In genomic region chr15:75801859-75802593, GRCh38 we compare ENCODE assay signal across 8 cellular contexts. TPM values are rescaled to one million over a fixed set of nuclear protein-coding genes. Genes with fewer than 3 reads are reported as not detected.
DNase-seq lines count a peak whose midpoint lies in the region; ATAC-seq and TF ChIP-seq lines count a peak whose summit lies in the region.

No MANE protein-coding gene starts in this region.

- no peaks in the 10 kb centered on the region for H3K9me2 ChIP-seq in MM.1S (replicated peaks; ENCODE audit: insufficient read depth, low read length)

- intact Hi-C loops in CD8-positive, alpha-beta T cell (cut with DNase I, micrococcal nuclease) = loop anchor here (1.0 to 5.0 kb wide), 5 partner anchors 74 to 435 kb away; partner anchors contain the start of gene MAN2C1 (in 1 of the 2)
- intact Hi-C loops in ovary (cut with DNase I) (loop anchor here in 3 of 4 donors (5.0 to 10.0 kb wide), 3 partner anchors 67 to 117 kb away; no protein-coding TSS in a partner anchor), testis (cut with DNase I; ENCODE audit: low total_unique reads) (loop anchor here (5.0 kb wide), 1 partner anchor 115 kb away; no protein-coding TSS in a partner anchor)

- H3K27me3 Mint-ChIP-seq in CD8-positive, alpha-beta T cell (ENCODE audit: low read depth) = peaks cover 31% of the 10 kb centered on the region

- peak overlapping the region; percentile 61 for H2AFZ ChIP-seq in MM.1S (ENCODE audit: low read length)

- peak overlapping the region; percentile 58 for H3K4me3 Mint-ChIP-seq in CD8-positive, alpha-beta T cell

- CTCF ChIA-PET in CD8-positive, alpha-beta T cell (lab: Charles Lee) = interaction anchor here (0.5 to 7.5 kb wide), 29 partner anchors 9 to 1681 kb away, joined by 3 to 85 read pairs (median 5); a partner anchor contains a TSS

- H3K9me3 Mint-ChIP-seq in CD8-positive, alpha-beta T cell = no peaks in the 10 kb centered on the region

- H3K36me3 Mint-ChIP-seq in CD8-positive, alpha-beta T cell = no peaks in the 10 kb centered on the region

- POLR2A ChIA-PET in CD8-positive, alpha-beta T cell (lab: Charles Lee) = interaction anchor here (0.6 to 1.2 kb wide), 2 partner anchors 63 to 74 kb away, joined by 3 to 4 read pairs; no protein-coding TSS in a partner anchor

- H3K4me1 Mint-ChIP-seq in CD8-positive, alpha-beta T cell (ENCODE audit: low read depth) = peaks cover 3% of the 10 kb centered on the region

- 2 to 4% (median 2%) methylated on average over 25 of the region's 25 CpGs for WGBS in ovary, 3 donors
- WGBS in testis, 2 donors = 6% methylated on average over 23 to 25 of the region's 25 CpGs

- no peak for TF ChIP-seq POLR2A in ovary (IDR thresholded peaks at IDR 0.05)
- no peak for TF ChIP-seq POLR2A in testis (IDR thresholded peaks at IDR 0.05)

- no peak overlapping the region for H3K27ac Mint-ChIP-seq in CD8-positive, alpha-beta T cell

- H3K27me3 ChIP-seq in CD8-positive, alpha-beta T cell (ENCODE audit: insufficient read depth, low read length) = no peaks in the 10 kb centered on the region
- peaks cover 10% of the 10 kb centered on the region; the same call in 1 of the 2 replicates for H3K27me3 ChIP-seq in MM.1S (replicated peaks; ENCODE audit: insufficient read depth, low read length)
- H3K27me3 ChIP-seq in ovary = no peaks in the 10 kb centered on the region
- H3K27me3 ChIP-seq in testis = no peaks in the 10 kb centered on the region

- H3K4me2 ChIP-seq in MM.1S (ENCODE audit: low read depth, low read length) = peak overlapping the region; percentile 95

- DNase-seq in CD8-positive, alpha-beta T cell = peak; percentile 53 to 86 (median 77)
- DNase-seq in MM.1S (peak; percentile 75), SK-N-DZ (ENCODE audit: low spot score) (peak; percentile 74), glomerular visceral epithelial cell (ENCODE audit: extremely low spot score) (peak; percentile 79), ovary (peak; percentile 75 to 85 (median 81)), testis (peak; percentile 84)
- peak; percentile 30 to 69 (median 64) for DNase-seq in activated naive CD4-positive, alpha-beta T cell (lab: John Stamatoyannopoulos, UW)

- no peaks in the 10 kb centered on the region for H3K79me2 ChIP-seq in MM.1S (ENCODE audit: low read length)

- no peak for TF ChIP-seq EP300 in ovary (IDR thresholded peaks at IDR 0.05)

- no peak overlapping the region for H3K9ac ChIP-seq in MM.1S (ENCODE audit: low read length)

- H3K4me1 ChIP-seq in CD8-positive, alpha-beta T cell (ENCODE audit: insufficient read depth, low read length) = peaks cover 5% of the 10 kb centered on the region
- H3K4me1 ChIP-seq in MM.1S (ENCODE audit: low read length) (0 out of 2 replicates have a peak, but pooled peaks cover 4% of the 10 kb centered on the region), ovary (ENCODE audit: insufficient read depth) (no peaks in the 10 kb centered on the region), testis (no peaks in the 10 kb centered on the region)

- ATAC-seq in CD8-positive, alpha-beta T cell = peak; percentile 100
- ATAC-seq in GM21576 (IDR thresholded peaks at IDR 0.05; ENCODE audit: unreplicated experiment) = peak; percentile 76

- H4K20me1 ChIP-seq in MM.1S (ENCODE audit: insufficient read depth, low read length) = no peaks in the 10 kb centered on the region

- no peaks in the 10 kb centered on the region for H3F3A ChIP-seq in MM.1S (ENCODE audit: insufficient read depth, low read length)

- H3K36me3 ChIP-seq in CD8-positive, alpha-beta T cell (ENCODE audit: insufficient read depth, low read length) = no peaks in the 10 kb centered on the region
- no peaks in the 10 kb centered on the region for H3K36me3 ChIP-seq in MM.1S (replicated peaks; ENCODE audit: insufficient read depth, low read length)
- H3K36me3 ChIP-seq in ovary = no peaks in the 10 kb centered on the region
- no peaks in the 10 kb centered on the region for H3K36me3 ChIP-seq in testis (ENCODE audit: low read depth, missing control alignments)

- H3K4me3 ChIP-seq in CD8-positive, alpha-beta T cell (ENCODE audit: low read depth, low read length) = no peak overlapping the region
- H3K4me3 ChIP-seq in MM.1S (ENCODE audit: low read length) = peak overlapping the region; percentile 54
- H3K4me3 ChIP-seq in ovary = no peak overlapping the region
- no peak overlapping the region for H3K4me3 ChIP-seq in testis

- H3K9me3 ChIP-seq in CD8-positive, alpha-beta T cell (ENCODE audit: low read length) = no peaks in the 10 kb centered on the region
- no peaks in the 10 kb centered on the region for H3K9me3 ChIP-seq in MM.1S (replicated peaks; ENCODE audit: insufficient read depth, low read length)
- H3K9me3 ChIP-seq in ovary = no peaks in the 10 kb centered on the region
- no peaks in the 10 kb centered on the region for H3K9me3 ChIP-seq in testis

- TF ChIP-seq CTCF in CD8-positive, alpha-beta T cell (IDR thresholded peaks at IDR 0.05) = peak; percentile 75
- peak; percentile 76 for TF ChIP-seq CTCF in MM.1S (IDR thresholded peaks at IDR 0.05; ENCODE audit: low read length)
- TF ChIP-seq CTCF in ovary (IDR thresholded peaks at IDR 0.05) = peak; percentile 63 to 73 (median 69)
- TF ChIP-seq CTCF in testis (IDR thresholded peaks at IDR 0.05) = peak; percentile 44 to 98 (median 71)

- H3K27ac ChIP-seq in CD8-positive, alpha-beta T cell (ENCODE audit: low read depth, low read length) = no peak overlapping the region
- H3K27ac ChIP-seq in MM.1S (ENCODE audit: low read length) (no peak overlapping the region), ovary (no peak overlapping the region), testis (no peak overlapping the region)

RNA-seq across cellular contexts. Expression of gene UBE2Q2, which starts 41.2 kb away (rescaled TPM):
- 10 to 100 TPM; 28.5 to 30.4 TPM for total RNA-seq in CD8-positive, alpha-beta T cell
- polyA plus RNA-seq in SK-N-DZ (2014; cell fraction: cytosol; rRNA removed) = 18.1 and 19.0 TPM in 2 replicates
- polyA plus RNA-seq in SK-N-DZ (2014; cell fraction: nucleus; rRNA removed) = 23.9 and 31.2 TPM in 2 replicates
- total RNA-seq in ovary (10 to 100 TPM; 28.6 to 35.7 (median 31.2) TPM), testis (10 to 100 TPM; 36.4 to 43.8 TPM)
- polyA plus RNA-seq in ovary (10 to 100 TPM; 22.6 to 27.7 TPM), testis (ENCODE audit: insufficient read depth, low read depth, low replicate concordance) (44.8 TPM)
